Comparison of ENCODE assay signal across 29 cellular contexts in genomic region chr11:1398506-1399235, GRCh38.
"Had no signal": no experiment of that assay in that cellular context is flagged by ENCODE, and none has a peak within 500 bp of the region (broad histone marks: within the 10 kb centered on the region; RNA-seq: fewer than 3 reads in every experiment).

No MANE protein-coding gene starts in this region.

- H3K27me3 Mint-ChIP-seq: activated CD4-positive, alpha-beta T cell treated with anti-CD3 and anti-CD28 coated beads, Interleukin-2, amount 10 ng/mL, durations not matched to agents 24 days and 14 days; activated CD8-positive, alpha-beta memory T cell treated with anti-CD3 and anti-CD28 coated beads, Interleukin-2, amount 10 ng/mL, durations not matched to agents 7 days and 5 days; activated naive CD4-positive, alpha-beta T cell treated with anti-CD3 and anti-CD28 coated beads, Interleukin-2, amount 50 U/mL, for 24 hours had no signal

- H3K4me3 Mint-ChIP-seq: activated B cell treated with CpG ODN at 0.5 μM for 24 hours; activated CD4-positive, alpha-beta T cell treated with anti-CD3 and anti-CD28 coated beads, Interleukin-2, amount 10 ng/mL, durations not matched to agents 24 days and 14 days; activated CD8-positive, alpha-beta memory T cell treated with anti-CD3 and anti-CD28 coated beads, Interleukin-2, amount 10 ng/mL, durations not matched to agents 7 days and 5 days; activated naive CD4-positive, alpha-beta T cell treated with anti-CD3 and anti-CD28 coated beads, Interleukin-2, amount 50 U/mL, for 24 hours; activated naive CD8-positive, alpha-beta T cell treated with anti-CD3 and anti-CD28 coated beads, Interleukin-2, amount 50 U/mL, for 24 hours; activated T-cell treated with anti-CD3 and anti-CD28 coated beads, Interleukin-2, amount 50 U/mL, for 24 hours; activated T-helper 1 cell treated with anti-CD3 and anti-CD28 coated beads, Interleukin-12 subunit alpha, Interleukin-12 subunit beta, Interleukin-2, Interleukin-4 antibody, amounts not matched to agents 30 ng/mL and 10 ng/mL and 1 ng/mL, durations not matched to agents 14 hours and 24 hours and 36 hours; T-cell had no signal

- DNase-seq: activated B cell treated with CpG ODN at 0.5 μM for 24 hours; activated CD4-positive, alpha-beta T cell treated with anti-CD3 and anti-CD28 coated beads for 1 hour; activated CD4-positive, alpha-beta T cell treated with anti-CD3 and anti-CD28 coated beads, Interleukin-2, amount 10 ng/mL, durations not matched to agents 24 days and 14 days; activated CD4-positive, alpha-beta T cell treated with anti-CD3 and anti-CD28 coated beads, Interleukin-2, amount 50 U/mL, for 48 hours; activated CD8-positive, alpha-beta memory T cell treated with anti-CD3 and anti-CD28 coated beads, Interleukin-2, amount 10 ng/mL, durations not matched to agents 7 days and 5 days; activated effector memory CD4-positive, alpha-beta T cell treated with Interleukin-2 at 50 U/mL for 16 hours; activated naive CD4-positive, alpha-beta T cell; activated naive CD8-positive, alpha-beta T cell treated with anti-CD3 and anti-CD28 coated beads, Interleukin-2, amount 50 U/mL, for 24 hours; activated T-cell treated with anti-CD3 and anti-CD28 coated beads, Interleukin-2, amount 50 U/mL, for 24 hours; amniotic stem cell; brain microvascular endothelial cell; Karpas-422; MM.1S; NCI-H1105; NCI-H1436; NCI-H1694 treated with DMSO at 0.1 percent for 48 hours; NCI-H2029 treated with DMSO at 0.1 percent for 48 hours; NCI-H446; NCI-H524; Peyer's patch; SHP77 treated with DMSO at 0.1 percent for 48 hours; T-cell; T-helper 2 cell; T1000 had no signal

- H3K9me3 Mint-ChIP-seq: activated B cell treated with CpG ODN at 0.5 μM for 24 hours; activated CD4-positive, alpha-beta T cell treated with anti-CD3 and anti-CD28 coated beads, Interleukin-2, amount 10 ng/mL, durations not matched to agents 24 days and 14 days; activated naive CD4-positive, alpha-beta T cell treated with anti-CD3 and anti-CD28 coated beads, Interleukin-2, amount 50 U/mL, for 24 hours; activated naive CD8-positive, alpha-beta T cell treated with anti-CD3 and anti-CD28 coated beads, Interleukin-2, amount 50 U/mL, for 24 hours; activated T-cell treated with anti-CD3 and anti-CD28 coated beads, Interleukin-2, amount 50 U/mL, for 24 hours; activated T-helper 1 cell treated with anti-CD3 and anti-CD28 coated beads, Interleukin-12 subunit alpha, Interleukin-12 subunit beta, Interleukin-2, Interleukin-4 antibody, amounts not matched to agents 30 ng/mL and 10 ng/mL and 1 ng/mL, durations not matched to agents 14 hours and 24 hours and 36 hours; T-cell had no signal

- H3K9me3 ChIP-seq: Peyer's patch had no signal

- H3K36me3 ChIP-seq: brain microvascular endothelial cell, cardiac muscle cell, Peyer's patch had no signal

- H3K4me3 ChIP-seq: cardiac muscle cell, K562, Peyer's patch had no signal

- H3K27me3 ChIP-seq: cardiac muscle cell, Peyer's patch had no signal

- H3K27ac Mint-ChIP-seq: activated B cell treated with CpG ODN at 0.5 μM for 24 hours; activated CD4-positive, alpha-beta T cell treated with anti-CD3 and anti-CD28 coated beads, Interleukin-2, amount 10 ng/mL, durations not matched to agents 24 days and 14 days; activated CD8-positive, alpha-beta memory T cell treated with anti-CD3 and anti-CD28 coated beads, Interleukin-2, amount 10 ng/mL, durations not matched to agents 7 days and 5 days; activated naive CD4-positive, alpha-beta T cell treated with anti-CD3 and anti-CD28 coated beads, Interleukin-2, amount 50 U/mL, for 24 hours; activated naive CD8-positive, alpha-beta T cell treated with anti-CD3 and anti-CD28 coated beads, Interleukin-2, amount 50 U/mL, for 24 hours; activated T-cell treated with anti-CD3 and anti-CD28 coated beads, Interleukin-2, amount 50 U/mL, for 24 hours; activated T-helper 1 cell treated with anti-CD3 and anti-CD28 coated beads, Interleukin-12 subunit alpha, Interleukin-12 subunit beta, Interleukin-2, Interleukin-4 antibody, amounts not matched to agents 30 ng/mL and 10 ng/mL and 1 ng/mL, durations not matched to agents 14 hours and 24 hours and 36 hours; T-cell had no signal

- H3K4me1 Mint-ChIP-seq: activated B cell treated with CpG ODN at 0.5 μM for 24 hours; activated CD4-positive, alpha-beta T cell treated with anti-CD3 and anti-CD28 coated beads, Interleukin-2, amount 10 ng/mL, durations not matched to agents 24 days and 14 days; activated CD8-positive, alpha-beta memory T cell treated with anti-CD3 and anti-CD28 coated beads, Interleukin-2, amount 10 ng/mL, durations not matched to agents 7 days and 5 days; activated naive CD4-positive, alpha-beta T cell treated with anti-CD3 and anti-CD28 coated beads, Interleukin-2, amount 50 U/mL, for 24 hours; activated naive CD8-positive, alpha-beta T cell treated with anti-CD3 and anti-CD28 coated beads, Interleukin-2, amount 50 U/mL, for 24 hours; T-cell had no signal

- ATAC-seq: activated CD8-positive, alpha-beta memory T cell treated with anti-CD3 and anti-CD28 coated beads, Interleukin-2, amount 10 ng/mL, durations not matched to agents 7 days and 5 days; activated naive CD8-positive, alpha-beta T cell treated with anti-CD3 and anti-CD28 coated beads, Interleukin-2, amount 50 U/mL, for 24 hours; K562; T-cell had no signal

- H3K36me3 Mint-ChIP-seq: activated CD8-positive, alpha-beta memory T cell treated with anti-CD3 and anti-CD28 coated beads, Interleukin-2, amount 10 ng/mL, durations not matched to agents 7 days and 5 days; activated naive CD4-positive, alpha-beta T cell treated with anti-CD3 and anti-CD28 coated beads, Interleukin-2, amount 50 U/mL, for 24 hours; T-cell had no signal

- H3K27ac ChIP-seq: brain microvascular endothelial cell, cardiac muscle cell, Peyer's patch, RWPE1 had no signal

- H3K4me1 ChIP-seq: Peyer's patch had no signal
